Comparison of ENCODE assay signal across 1 cellular context in genomic region chr17:55444471-55445441, GRCh38.
A peak's percentile ranks its signal among the peaks of the same experiment; 100 is the strongest.
TF ChIP-seq lines count a peak whose summit lies in the region.

No MANE protein-coding gene starts in this region.

TF ChIP-seq in HepG2, 621 proteins besides CTCF, POLR2A, EP300 and RAD21 (continued from another document and continues in another):
- TF ChIP-seq ZNF407 (CRISPR knock-in tag; IDR thresholded peaks at IDR 0.05; ENCODE audit: not compliant biosample characterization) (peak; percentile 30), WIZ (CRISPR knock-in tag; IDR thresholded peaks at IDR 0.05) (no peak), SMARCE1 (IDR thresholded peaks at IDR 0.05; ENCODE audit: borderline replicate concordance) (no peak), SMARCC2 (IDR thresholded peaks at IDR 0.05) (0 out of 2 replicates have a peak, but pooled peaks have one; percentile 19), ZNF414 (CRISPR knock-in tag; IDR thresholded peaks at IDR 0.05) (no peak), NFE2L2 (IDR thresholded peaks at IDR 0.05; ENCODE audit: low read length) (no peak), ONECUT2 (CRISPR knock-in tag; IDR thresholded peaks at IDR 0.05) (no peak), ZNF33B (CRISPR knock-in tag; IDR thresholded peaks at IDR 0.05) (no peak; the same call in 1 of the 2 replicates), TOE1 (CRISPR knock-in tag; IDR thresholded peaks at IDR 0.05) (no peak), HOXA5 (CRISPR knock-in tag; IDR thresholded peaks at IDR 0.05) (no peak), ZNF709 (CRISPR knock-in tag; IDR thresholded peaks at IDR 0.05) (peak; percentile 52; the same call in 1 of the 2 replicates), SP2 (CRISPR knock-in tag; IDR thresholded peaks at IDR 0.05) (no peak), ZNF251 (CRISPR knock-in tag; IDR thresholded peaks at IDR 0.05) (no peak), ZNF7 (CRISPR knock-in tag; IDR thresholded peaks at IDR 0.05) (no peak), CCAR2 (optimal IDR thresholded peaks at IDR 0.05; ENCODE audit: low read depth, low read length) (no peak), FIP1L1 (IDR thresholded peaks at IDR 0.05; ENCODE audit: borderline replicate concordance, insufficient read depth, low read depth, low read length) (no peak), ZNF143 (CRISPR knock-in tag; IDR thresholded peaks at IDR 0.05) (no peak), ZNF430 (CRISPR knock-in tag; IDR thresholded peaks at IDR 0.05) (peak; percentile 86), REPIN1 (CRISPR knock-in tag; IDR thresholded peaks at IDR 0.05; ENCODE audit: borderline replicate concordance, low read depth) (no peak; the same call in 1 of the 2 replicates), THYN1 (CRISPR knock-in tag; IDR thresholded peaks at IDR 0.05; ENCODE audit: borderline replicate concordance, low read depth) (no peak), ZNF160 (CRISPR knock-in tag; IDR thresholded peaks at IDR 0.05) (no peak), ZZZ3 (CRISPR knock-in tag; IDR thresholded peaks at IDR 0.05; ENCODE audit: borderline replicate concordance) (no peak), PRMT3 (CRISPR knock-in tag; IDR thresholded peaks at IDR 0.05; ENCODE audit: borderline replicate concordance, low read depth) (no peak), ZBTB3 (CRISPR knock-in tag; IDR thresholded peaks at IDR 0.05; ENCODE audit: borderline replicate concordance, low read depth) (no peak), ZNF788 (CRISPR knock-in tag; IDR thresholded peaks at IDR 0.05; ENCODE audit: borderline replicate concordance) (peak; percentile 24; the same call in 1 of the 2 replicates), ZNF660 (CRISPR knock-in tag; IDR thresholded peaks at IDR 0.05; ENCODE audit: borderline replicate concordance, low read depth) (no peak), TFE3 (CRISPR knock-in tag; IDR thresholded peaks at IDR 0.05) (peak; percentile 58; the same call in 1 of the 2 replicates), ZNF703 (CRISPR knock-in tag; IDR thresholded peaks at IDR 0.05; ENCODE audit: borderline replicate concordance) (no peak), HNF4G (IDR thresholded peaks at IDR 0.05; ENCODE audit: borderline replicate concordance, low read depth, low read length) (peak; percentile 78), HNF4G (CRISPR knock-in tag; IDR thresholded peaks at IDR 0.05; ENCODE audit: borderline replicate concordance, low read depth) (peak; percentile 85; the same call in 1 of the 2 replicates), ZNF672 (CRISPR knock-in tag; IDR thresholded peaks at IDR 0.05) (no peak), ZNF549 (CRISPR knock-in tag; IDR thresholded peaks at IDR 0.05) (no peak), U2AF1 (optimal IDR thresholded peaks at IDR 0.05; ENCODE audit: low read depth, low read length) (no peak), KDM5A (IDR thresholded peaks at IDR 0.05; ENCODE audit: borderline replicate concordance, low read length) (0 out of 2 replicates have a peak, but pooled peaks have one; percentile 25), TBX2 (CRISPR knock-in tag; IDR thresholded peaks at IDR 0.05; ENCODE audit: borderline replicate concordance) (peak; percentile 88)
- TF ChIP-seq, protein P1, sequence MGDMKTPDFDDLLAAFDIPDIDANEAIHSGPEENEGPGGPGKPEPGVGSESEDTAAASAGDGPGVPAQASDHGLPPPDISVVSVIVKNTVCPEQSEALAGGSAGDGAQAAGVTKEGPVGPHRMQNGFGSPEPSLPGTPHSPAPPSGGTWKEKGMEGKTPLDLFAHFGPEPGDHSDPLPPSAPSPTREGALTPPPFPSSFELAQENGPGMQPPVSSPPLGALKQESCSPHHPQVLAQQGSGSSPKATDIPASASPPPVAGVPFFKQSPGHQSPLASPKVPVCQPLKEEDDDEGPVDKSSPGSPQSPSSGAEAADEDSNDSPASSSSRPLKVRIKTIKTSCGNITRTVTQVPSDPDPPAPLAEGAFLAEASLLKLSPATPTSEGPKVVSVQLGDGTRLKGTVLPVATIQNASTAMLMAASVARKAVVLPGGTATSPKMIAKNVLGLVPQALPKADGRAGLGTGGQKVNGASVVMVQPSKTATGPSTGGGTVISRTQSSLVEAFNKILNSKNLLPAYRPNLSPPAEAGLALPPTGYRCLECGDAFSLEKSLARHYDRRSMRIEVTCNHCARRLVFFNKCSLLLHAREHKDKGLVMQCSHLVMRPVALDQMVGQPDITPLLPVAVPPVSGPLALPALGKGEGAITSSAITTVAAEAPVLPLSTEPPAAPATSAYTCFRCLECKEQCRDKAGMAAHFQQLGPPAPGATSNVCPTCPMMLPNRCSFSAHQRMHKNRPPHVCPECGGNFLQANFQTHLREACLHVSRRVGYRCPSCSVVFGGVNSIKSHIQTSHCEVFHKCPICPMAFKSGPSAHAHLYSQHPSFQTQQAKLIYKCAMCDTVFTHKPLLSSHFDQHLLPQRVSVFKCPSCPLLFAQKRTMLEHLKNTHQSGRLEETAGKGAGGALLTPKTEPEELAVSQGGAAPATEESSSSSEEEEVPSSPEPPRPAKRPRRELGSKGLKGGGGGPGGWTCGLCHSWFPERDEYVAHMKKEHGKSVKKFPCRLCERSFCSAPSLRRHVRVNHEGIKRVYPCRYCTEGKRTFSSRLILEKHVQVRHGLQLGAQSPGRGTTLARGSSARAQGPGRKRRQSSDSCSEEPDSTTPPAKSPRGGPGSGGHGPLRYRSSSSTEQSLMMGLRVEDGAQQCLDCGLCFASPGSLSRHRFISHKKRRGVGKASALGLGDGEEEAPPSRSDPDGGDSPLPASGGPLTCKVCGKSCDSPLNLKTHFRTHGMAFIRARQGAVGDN (CRISPR knock-in tag; IDR thresholded peaks at IDR 0.05), result no peak
- TF ChIP-seq, protein P2, sequence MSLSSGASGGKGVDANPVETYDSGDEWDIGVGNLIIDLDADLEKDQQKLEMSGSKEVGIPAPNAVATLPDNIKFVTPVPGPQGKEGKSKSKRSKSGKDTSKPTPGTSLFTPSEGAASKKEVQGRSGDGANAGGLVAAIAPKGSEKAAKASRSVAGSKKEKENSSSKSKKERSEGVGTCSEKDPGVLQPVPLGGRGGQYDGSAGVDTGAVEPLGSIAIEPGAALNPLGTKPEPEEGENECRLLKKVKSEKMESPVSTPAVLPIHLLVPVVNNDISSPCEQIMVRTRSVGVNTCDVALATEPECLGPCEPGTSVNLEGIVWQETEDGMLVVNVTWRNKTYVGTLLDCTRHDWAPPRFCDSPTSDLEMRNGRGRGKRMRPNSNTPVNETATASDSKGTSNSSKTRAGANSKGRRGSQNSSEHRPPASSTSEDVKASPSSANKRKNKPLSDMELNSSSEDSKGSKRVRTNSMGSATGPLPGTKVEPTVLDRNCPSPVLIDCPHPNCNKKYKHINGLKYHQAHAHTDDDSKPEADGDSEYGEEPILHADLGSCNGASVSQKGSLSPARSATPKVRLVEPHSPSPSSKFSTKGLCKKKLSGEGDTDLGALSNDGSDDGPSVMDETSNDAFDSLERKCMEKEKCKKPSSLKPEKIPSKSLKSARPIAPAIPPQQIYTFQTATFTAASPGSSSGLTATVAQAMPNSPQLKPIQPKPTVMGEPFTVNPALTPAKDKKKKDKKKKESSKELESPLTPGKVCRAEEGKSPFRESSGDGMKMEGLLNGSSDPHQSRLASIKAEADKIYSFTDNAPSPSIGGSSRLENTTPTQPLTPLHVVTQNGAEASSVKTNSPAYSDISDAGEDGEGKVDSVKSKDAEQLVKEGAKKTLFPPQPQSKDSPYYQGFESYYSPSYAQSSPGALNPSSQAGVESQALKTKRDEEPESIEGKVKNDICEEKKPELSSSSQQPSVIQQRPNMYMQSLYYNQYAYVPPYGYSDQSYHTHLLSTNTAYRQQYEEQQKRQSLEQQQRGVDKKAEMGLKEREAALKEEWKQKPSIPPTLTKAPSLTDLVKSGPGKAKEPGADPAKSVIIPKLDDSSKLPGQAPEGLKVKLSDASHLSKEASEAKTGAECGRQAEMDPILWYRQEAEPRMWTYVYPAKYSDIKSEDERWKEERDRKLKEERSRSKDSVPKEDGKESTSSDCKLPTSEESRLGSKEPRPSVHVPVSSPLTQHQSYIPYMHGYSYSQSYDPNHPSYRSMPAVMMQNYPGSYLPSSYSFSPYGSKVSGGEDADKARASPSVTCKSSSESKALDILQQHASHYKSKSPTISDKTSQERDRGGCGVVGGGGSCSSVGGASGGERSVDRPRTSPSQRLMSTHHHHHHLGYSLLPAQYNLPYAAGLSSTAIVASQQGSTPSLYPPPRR (CRISPR knock-in tag; IDR thresholded peaks at IDR 0.05; ENCODE audit: borderline replicate concordance), result peak; percentile 53
- TF ChIP-seq, protein P3, sequence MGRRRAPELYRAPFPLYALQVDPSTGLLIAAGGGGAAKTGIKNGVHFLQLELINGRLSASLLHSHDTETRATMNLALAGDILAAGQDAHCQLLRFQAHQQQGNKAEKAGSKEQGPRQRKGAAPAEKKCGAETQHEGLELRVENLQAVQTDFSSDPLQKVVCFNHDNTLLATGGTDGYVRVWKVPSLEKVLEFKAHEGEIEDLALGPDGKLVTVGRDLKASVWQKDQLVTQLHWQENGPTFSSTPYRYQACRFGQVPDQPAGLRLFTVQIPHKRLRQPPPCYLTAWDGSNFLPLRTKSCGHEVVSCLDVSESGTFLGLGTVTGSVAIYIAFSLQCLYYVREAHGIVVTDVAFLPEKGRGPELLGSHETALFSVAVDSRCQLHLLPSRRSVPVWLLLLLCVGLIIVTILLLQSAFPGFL (CRISPR knock-in tag; IDR thresholded peaks at IDR 0.05), result no peak
- TF ChIP-seq, protein P4, sequence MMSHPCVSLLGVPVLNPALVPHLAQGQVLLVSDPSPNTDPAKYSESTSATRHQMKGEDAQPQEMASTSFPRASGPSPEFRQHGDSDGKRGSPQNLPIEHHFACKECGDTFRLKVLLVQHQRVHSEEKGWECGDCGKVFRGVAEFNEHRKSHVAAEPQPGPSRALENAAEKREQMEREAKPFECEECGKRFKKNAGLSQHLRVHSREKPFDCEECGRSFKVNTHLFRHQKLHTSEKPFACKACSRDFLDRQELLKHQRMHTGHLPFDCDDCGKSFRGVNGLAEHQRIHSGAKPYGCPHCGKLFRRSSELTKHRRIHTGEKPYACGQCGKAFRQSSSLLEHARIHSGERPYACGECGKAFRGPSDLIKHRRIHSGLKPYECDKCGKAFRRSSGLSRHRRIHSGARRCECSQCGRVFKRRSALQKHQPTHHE (CRISPR knock-in tag; IDR thresholded peaks at IDR 0.05; ENCODE audit: borderline replicate concordance), result no peak
